In genomic region chr14:35046048-35046750, GRCh38 we compare ENCODE assay signal across 8 cellular contexts. TPM values are rescaled to one million over a fixed set of nuclear protein-coding genes. Genes with fewer than 3 reads are reported as not detected.
A peak's percentile ranks its signal among the peaks of the same experiment; 100 is the strongest.
DNase-seq lines count a peak whose midpoint lies in the region; ATAC-seq and TF ChIP-seq lines count a peak whose summit lies in the region.

Gene FAM177A1, plus strand, starts transcription at chr14:35046272. Its CDS starts 192 bp downstream, at chr14:35046464.

- intact Hi-C loops in CD4-positive, alpha-beta T cell (cut with DNase I, micrococcal nuclease): loop anchor here (1.0 to 10.0 kb wide), 7 partner anchors 64 to 779 kb away; partner anchors contain the start of genes PRORP (in 2 of the 2), SRP54 (in 2 of the 2), BAZ1A (in 1 of the 2) and BRMS1L (in 1 of the 2)
- intact Hi-C loops in activated CD4-positive, alpha-beta memory T cell treated with anti-CD3 and anti-CD28 coated beads for 36 hours (cut with micrococcal nuclease): loop anchor here (1.0 to 2.0 kb wide), 9 partner anchors 64 to 781 kb away; partner anchors contain the start of genes BAZ1A, BRMS1L, CFL2 and PRORP

- peaks cover 2 to 22% (median 7%) of the 10 kb centered on the region in 4 donors for H3K4me1 ChIP-seq in liver (ENCODE audit: control insufficient read depth in 4 of 4, insufficient read depth in 4 of 4, low read length in 3 of 4)

- H3K9me3 ChIP-seq in CD4-positive, alpha-beta T cell (ENCODE audit: control insufficient read depth, low read length): no peaks in the 10 kb centered on the region
- H3K9me3 ChIP-seq in liver (ENCODE audit: control insufficient read depth in 4 of 4, low read length in 3 of 4): no peaks in the 10 kb centered on the region

- WGBS in liver: under 1% methylated on average over 77 of the region's 77 CpGs

- H3K27ac Mint-ChIP-seq in CD4-positive, alpha-beta T cell: peak within 1 kb of the TSS; percentile 94
- H3K27ac Mint-ChIP-seq in activated CD4-positive, alpha-beta memory T cell treated with anti-CD3 and anti-CD28 coated beads for 36 hours: peak within 1 kb of the TSS; percentile 98

- no peaks in the 10 kb centered on the region for H3K9me3 Mint-ChIP-seq in CD4-positive, alpha-beta T cell
- H3K9me3 Mint-ChIP-seq in activated CD4-positive, alpha-beta memory T cell treated with anti-CD3 and anti-CD28 coated beads for 36 hours: no peaks in the 10 kb centered on the region

- peak; percentile 94 to 100 (median 98) for DNase-seq in CD4-positive, alpha-beta T cell
- peak; percentile 98 for DNase-seq in HK-2 (ENCODE audit: unreplicated experiment)
- peak; percentile 90 for DNase-seq in NCI-H82 treated with DMSO at 0.1 percent for 48 hours (lab: John Stamatoyannopoulos, UW; ENCODE audit: unreplicated experiment)
- DNase-seq in activated CD4-positive, alpha-beta memory T cell treated with anti-CD3 and anti-CD28 coated beads for 36 hours: peak; percentile 99
- peak; percentile 90 to 97 for DNase-seq in dermis microvascular lymphatic vessel endothelial cell (ENCODE audit: low read depth in 2 of 2)
- peak; percentile 97 for DNase-seq in stimulated activated CD4-positive, alpha-beta T cell treated with anti-CD3 and anti-CD28 coated beads, Interleukin-4, amount 100 ng/mL, for 1 hour

- CTCF ChIA-PET in CD4-positive, alpha-beta T cell (lab: Charles Lee): interaction anchor here (0.6 to 2.2 kb wide), 9 partner anchors 14 to 359 kb away, joined by 3 to 8 read pairs (median 4); partner anchors contain the start of genes NFKBIA, PPP2R3C and PRORP
- CTCF ChIA-PET in activated CD4-positive, alpha-beta memory T cell treated with anti-CD3 and anti-CD28 coated beads for 36 hours (lab: Charles Lee): interaction anchor here (0.6 to 2.3 kb wide), 9 partner anchors 13 to 375 kb away, joined by 3 to 15 read pairs (median 4); partner anchors contain the start of gene SRP54

- peak within 1 kb of the TSS; percentile 96 for H3K27ac ChIP-seq in CD4-positive, alpha-beta T cell (ENCODE audit: low read depth, low read length)
- peak within 1 kb of the TSS; percentile 91 to 96 for H3K27ac ChIP-seq in liver (ENCODE audit: low read depth in 1 of 2, low read length in 2 of 2)

- no peaks in the 10 kb centered on the region for H3K27me3 ChIP-seq in CD4-positive, alpha-beta T cell (ENCODE audit: control insufficient read depth, insufficient read depth, low read length)
- H3K27me3 ChIP-seq in liver (ENCODE audit: control insufficient read depth in 4 of 4, insufficient read depth in 4 of 4, low read length in 3 of 4): no peaks in the 10 kb centered on the region

- peaks cover 0 to 2% (median 0%) of the 10 kb centered on the region in 4 donors for H3K36me3 ChIP-seq in liver (ENCODE audit: control insufficient read depth in 4 of 4, insufficient read depth in 3 of 4, low read depth in 1 of 4, low read length in 3 of 4)

- TF ChIP-seq RAD21 in liver (IDR thresholded peaks at IDR 0.05): no peak

- peak within 1 kb of the TSS; percentile 91 for H3K4me3 Mint-ChIP-seq in CD4-positive, alpha-beta T cell
- H3K4me3 Mint-ChIP-seq in activated CD4-positive, alpha-beta memory T cell treated with anti-CD3 and anti-CD28 coated beads for 36 hours: peak within 1 kb of the TSS; percentile 97

- POLR2A ChIA-PET in CD4-positive, alpha-beta T cell (lab: Charles Lee): interaction anchor here (0.5 to 3.1 kb wide), 25 partner anchors 8 to 1274 kb away, joined by 3 to 131 read pairs (median 3); partner anchors contain the start of genes BAZ1A, MBIP, NFKBIA and PPP2R3C
- POLR2A ChIA-PET in activated CD4-positive, alpha-beta memory T cell treated with anti-CD3 and anti-CD28 coated beads for 36 hours (lab: Charles Lee): interaction anchor here (1.1 to 2.9 kb wide), 14 partner anchors 10 to 370 kb away, joined by 3 to 41 read pairs (median 6); partner anchors contain the start of genes BAZ1A, NFKBIA, PPP2R3C and PRORP

- no peak for TF ChIP-seq CTCF in CD4-positive, alpha-beta T cell (IDR thresholded peaks at IDR 0.05)
- TF ChIP-seq CTCF in liver (IDR thresholded peaks at IDR 0.05; ENCODE audit: low read depth, low read length, missing input control): no peak

- H3K27me3 Mint-ChIP-seq in CD4-positive, alpha-beta T cell: no peaks in the 10 kb centered on the region
- H3K27me3 Mint-ChIP-seq in activated CD4-positive, alpha-beta memory T cell treated with anti-CD3 and anti-CD28 coated beads for 36 hours: no peaks in the 10 kb centered on the region

- H3K9ac ChIP-seq in liver (ENCODE audit: low read depth in 1 of 2, low read length in 2 of 2): peak within 1 kb of the TSS; percentile 91 to 99

- H3K4me3 ChIP-seq in liver (ENCODE audit: low read depth in 1 of 3, low read length in 3 of 3): peak within 1 kb of the TSS; percentile 80 to 92 (median 81)

- peaks cover 36% of the 10 kb centered on the region for H3K4me1 Mint-ChIP-seq in CD4-positive, alpha-beta T cell (ENCODE audit: low read depth)
- peaks cover 28% of the 10 kb centered on the region for H3K4me1 Mint-ChIP-seq in activated CD4-positive, alpha-beta memory T cell treated with anti-CD3 and anti-CD28 coated beads for 36 hours (ENCODE audit: low read depth)

- H3K36me3 Mint-ChIP-seq in CD4-positive, alpha-beta T cell (ENCODE audit: low read depth): peaks cover 35% of the 10 kb centered on the region
- peaks cover 12% of the 10 kb centered on the region for H3K36me3 Mint-ChIP-seq in activated CD4-positive, alpha-beta memory T cell treated with anti-CD3 and anti-CD28 coated beads for 36 hours

- peak; percentile 83 for ATAC-seq in CD4-positive, alpha-beta T cell (ENCODE audit: poor library complexity)
- ATAC-seq in GM19455 (IDR thresholded peaks at IDR 0.05; ENCODE audit: unreplicated experiment): peak; percentile 94

TF ChIP-seq in liver, 16 proteins besides CTCF, POLR2A, EP300 and RAD21 (continues in another document):
- TF ChIP-seq ZBTB33 (IDR thresholded peaks at IDR 0.05): no peak
- peak; percentile 79 for TF ChIP-seq REST (IDR thresholded peaks at IDR 0.05)
- no peak for TF ChIP-seq FOXA1 (IDR thresholded peaks at IDR 0.05)
- TF ChIP-seq YY1 (IDR thresholded peaks at IDR 0.05): peak; percentile 41
- TF ChIP-seq JUND (IDR thresholded peaks at IDR 0.05): peak; percentile 36 to 48
- peak; percentile 60 for TF ChIP-seq SP1 (IDR thresholded peaks at IDR 0.05)
- TF ChIP-seq HNF4G (IDR thresholded peaks at IDR 0.05): no peak
- TF ChIP-seq ATF3 (IDR thresholded peaks at IDR 0.05): no peak
- no peak for TF ChIP-seq NR2F2 (IDR thresholded peaks at IDR 0.05)
- peak; percentile 53 to 88 for TF ChIP-seq GABPA (IDR thresholded peaks at IDR 0.05 in 1 of 2, conservative IDR thresholded peaks at IDR 0.05 in 1 of 2)
- TF ChIP-seq TAF1 (conservative IDR thresholded peaks at IDR 0.05): peak; percentile 38
- TF ChIP-seq MAX (IDR thresholded peaks at IDR 0.05): no peak
- peak; percentile 27 to 37 for TF ChIP-seq HNF4A (conservative IDR thresholded peaks at IDR 0.05)
- no peak for TF ChIP-seq EGR1 (IDR thresholded peaks at IDR 0.05; ENCODE audit: low read depth in 2 of 2)
- TF ChIP-seq FOXA2 (IDR thresholded peaks at IDR 0.05): no peak

RNA-seq across cellular contexts. Expression of gene FAM177A1, which starts in this region (rescaled TPM):
- total RNA-seq in CD4-positive, alpha-beta T cell: 100 to 1,000 TPM; 172 to 186 TPM
- total RNA-seq in activated CD4-positive, alpha-beta memory T cell treated with anti-CD3 and anti-CD28 coated beads for 36 hours: 10 to 100 TPM; 48.8 to 56.8 TPM
- total RNA-seq in dermis microvascular lymphatic vessel endothelial cell: 43.9 and 52.2 TPM in 2 replicates
- 10 to 100 TPM; 12.8 to 38.2 TPM for total RNA-seq in liver
- polyA plus RNA-seq in liver: 10 to 100 TPM; 40.7 to 69.5 TPM

Comparison
In these comparisons a context has a peak if more than half of its experiments do, and no peak if none do; other contexts are left out.
1. Peak in every context shown above with its lines: DNase-seq, ATAC-seq, H3K4me3 ChIP-seq and H3K27ac ChIP-seq.